1 cellular context compared by ENCODE assay signal in genomic region chr9:121242219-121242954, GRCh38.
TF ChIP-seq lines count a peak whose summit lies in the region.

No MANE protein-coding gene starts in this region.

TF ChIP-seq in K562, 482 proteins besides CTCF, POLR2A, EP300 and RAD21 (continued from another document):
- TF ChIP-seq KDM4B (IDR thresholded peaks at IDR 0.05; ENCODE audit: borderline replicate concordance in 2 of 2, low read depth in 1 of 2) (no peak), SLC30A9 (CRISPR knock-in tag; IDR thresholded peaks at IDR 0.05) (no peak), CEBPG (CRISPR knock-in tag; IDR thresholded peaks at IDR 0.05) (no peak), CEBPG (tag; conservative IDR thresholded peaks at IDR 0.05 in 1 of 2, IDR thresholded peaks at IDR 0.05 in 1 of 2) (peak in 1 of 2 experiments; percentile 56; a peak in 2 of 4 replicates), FOSL1 (tag; conservative IDR thresholded peaks at IDR 0.05) (0 out of 2 replicates have a peak, but pooled peaks have one; percentile 52), TAF9B (IDR thresholded peaks at IDR 0.05; ENCODE audit: partially characterized antibody) (no peak), USF1 (CRISPR knock-in tag; IDR thresholded peaks at IDR 0.05) (peak; percentile 88), CEBPB (tag; IDR thresholded peaks at IDR 0.05) (0 out of 2 replicates have a peak, but pooled peaks have one; percentile 11), NFYB (IDR thresholded peaks at IDR 0.05; ENCODE audit: extremely low read depth, insufficient read length) (peak; percentile 84)
